In genomic region chr10:104092749-104093148, GRCh38 we compare ENCODE assay signal across 32 cellular contexts. TPM values are rescaled to one million over a fixed set of nuclear protein-coding genes. Genes with fewer than 3 reads are reported as not detected.
"Had no signal": no experiment of that assay in that cellular context is flagged by ENCODE, and none has a peak within 500 bp of the region (broad histone marks: within the 10 kb centered on the region; RNA-seq: fewer than 3 reads in every experiment).

No MANE protein-coding gene starts in this region.

- FAIRE-seq: astrocyte, colon had no signal

- DNase-seq: activated B cell treated with CpG ODN at 0.5 μM for 24 hours; activated CD4-positive, alpha-beta T cell treated with anti-CD3 and anti-CD28 coated beads for 48 hours; activated CD4-positive, alpha-beta T cell treated with anti-CD3 and anti-CD28 coated beads, Interleukin-2, amount 50 U/mL, for 1 hour; activated CD4-positive, alpha-beta T cell treated with anti-CD3 and anti-CD28 coated beads, Interleukin-2, amount 50 U/mL, for 48 hours; activated CD8-positive, alpha-beta memory T cell treated with anti-CD3 and anti-CD28 coated beads for 24 hours; activated CD8-positive, alpha-beta T cell treated with anti-CD3 and anti-CD28 coated beads for 36 hours; activated effector memory CD4-positive, alpha-beta T cell treated with Interleukin-2 at 50 U/mL for 16 hours; activated gamma-delta T cell treated with Interleukin-2 at 50 U/mL for 16 hours; activated naive CD4-positive, alpha-beta T cell treated with anti-CD3 and anti-CD28 coated beads, Interleukin-2, amount 50 U/mL, for 16 hours; activated naive CD4-positive, alpha-beta T cell treated with Interleukin-2 at 50 U/mL for 16 hours; activated T-cell treated with anti-CD3 and anti-CD28 coated beads, Interleukin-2, amount 50 U/mL, for 4 hours; amniotic stem cell; anterior cingulate cortex; brain microvascular endothelial cell; caudate nucleus; cortex of kidney; dermis blood vessel endothelial cell; effector CD4-positive, alpha-beta T cell; effector memory CD8-positive, alpha-beta T cell; foreskin melanocyte; heart right ventricle; T-helper 1 cell; T-helper 17 cell; T1000; WERI-Rb-1 had no signal

- H3K9me3 ChIP-seq: gastroesophageal sphincter had no signal

- H3K36me3 ChIP-seq: brain microvascular endothelial cell, esophagus muscularis mucosa, gastroesophageal sphincter, heart right ventricle, WERI-Rb-1 had no signal

- H3K27ac ChIP-seq: brain microvascular endothelial cell, esophagus muscularis mucosa, gastroesophageal sphincter, heart right ventricle, WERI-Rb-1 had no signal

- H3K4me3 ChIP-seq: esophagus muscularis mucosa, gastroesophageal sphincter, heart right ventricle had no signal

- H3K27me3 ChIP-seq: brain microvascular endothelial cell, esophagus muscularis mucosa, gastroesophageal sphincter, heart right ventricle had no signal

- H3K4me1 ChIP-seq: esophagus muscularis mucosa, gastroesophageal sphincter, heart right ventricle had no signal

- ATAC-seq: activated CD4-positive, CD25-positive, alpha-beta regulatory T cell treated with anti-CD3 and anti-CD28 coated beads, Interleukin-2, amount 50 U/mL, for 24 hours; activated CD8-positive, alpha-beta T cell treated with anti-CD3 and anti-CD28 coated beads for 36 hours; activated T-cell treated with anti-CD3 and anti-CD28 coated beads, Interleukin-2, amount 50 U/mL, for 4 hours; activated T-helper 17 cell treated with anti-CD3 and anti-CD28 coated beads, Interleukin-2, amount 50 U/mL, for 72 hours; effector memory CD8-positive, alpha-beta T cell; gastroesophageal sphincter; heart right ventricle; T-helper 17 cell had no signal

RNA-seq across cellular contexts. Expression of gene COL17A1, which starts 7.1 kb away (rescaled TPM):
- total RNA-seq: activated B cell treated with CpG ODN at 0.5 μM for 24 hours; activated CD8-positive, alpha-beta T cell treated with anti-CD3 and anti-CD28 coated beads for 36 hours; activated T-helper 17 cell treated with anti-CD3 and anti-CD28 coated beads, Interleukin-2, amount 50 U/mL, for 72 hours; chondrocyte; T-helper 17 cell had no signal
